Comparison of ENCODE assay signal across 8 cellular contexts in genomic region chr9:101311759-101312420, GRCh38.
A peak's percentile ranks its signal among the peaks of the same experiment; 100 is the strongest.
DNase-seq lines count a peak whose midpoint lies in the region; ATAC-seq, FAIRE-seq and TF ChIP-seq lines count a peak whose summit lies in the region.

No MANE protein-coding gene starts in this region.

- H3K4me3 ChIP-seq in GM12864 (ENCODE audit: low read depth, low read length) (no peak overlapping the region), HEK293 (ENCODE audit: low read depth, low read length) (no peak overlapping the region)

- ATAC-seq in memory B cell (ENCODE audit: low read depth): peak; percentile 64

- H3K4me1 ChIP-seq in HEK293 (ENCODE audit: control insufficient read depth, insufficient read depth, low read length): no peaks in the 10 kb centered on the region

- H3K27me3 Mint-ChIP-seq in memory B cell: peaks cover 6% of the 10 kb centered on the region

- FAIRE-seq in A204.1 (lab: Jason Lieb, UNC): peak; percentile 98
- FAIRE-seq in colon (lab: Jason Lieb, UNC): peak; percentile 81

- DNase-seq in GM12864 (ENCODE audit: low read depth) (peak; percentile 39), LoVo (ENCODE audit: low spot score) (peak; percentile 82), OCI-M1 (lab: John Stamatoyannopoulos, UW) (peak; percentile 90), memory B cell (ENCODE audit: low spot score in 2 of 2) (peak in 1 of 2 donors; percentile 50), posterior vena cava (ENCODE audit: low spot score) (no peak)

- H3K4me3 Mint-ChIP-seq in memory B cell: no peak overlapping the region

- H3K36me3 ChIP-seq in HEK293 (ENCODE audit: control insufficient read depth in 2 of 2, insufficient read depth in 1 of 2, low read length in 2 of 2): peaks cover 0 to 6% of the 10 kb centered on the region in 2 experiments; a peak in 1 of 3 replicates

- H3K36me3 Mint-ChIP-seq in memory B cell: no peaks in the 10 kb centered on the region

- no peaks in the 10 kb centered on the region for H3K9me3 Mint-ChIP-seq in memory B cell

- no peak overlapping the region for H3K27ac ChIP-seq in HEK293 (ENCODE audit: extremely low read depth, low read depth, low read length)

- CTCF ChIA-PET in HEK293 (lab: Yijun Ruan, JAX): interaction anchor here (0.6 to 4.1 kb wide), 45 partner anchors 8 to 1981 kb away, joined by 3 to 65 read pairs (median 4); no protein-coding TSS in a partner anchor

- peak; percentile 52 for TF ChIP-seq CTCF in GM12864 (IDR thresholded peaks at IDR 0.05; ENCODE audit: low read depth, low read length, missing control alignments)
- 0 out of 2 replicates have a peak, but pooled peaks have one; percentile 22 for TF ChIP-seq CTCF in HEK293 (tag by site-specific recombination; IDR thresholded peaks at IDR 0.05)

- POLR2A ChIA-PET in HEK293 (lab: Yijun Ruan, JAX): interaction anchor here (0.5 kb wide), 1 partner anchor 805 kb away, joined by 4 read pairs; no protein-coding TSS in a partner anchor

- no peaks in the 10 kb centered on the region for H3K4me1 Mint-ChIP-seq in memory B cell

- H3K27ac Mint-ChIP-seq in memory B cell: no peak overlapping the region

- intact Hi-C loops in posterior vena cava (cut with DNase I): no loop called here

- H3K9me3 ChIP-seq in HEK293 (ENCODE audit: control insufficient read depth, insufficient read depth, low read depth, low read length): no peaks in the 10 kb centered on the region

TF ChIP-seq in HEK293, 187 proteins besides CTCF, POLR2A, EP300 and RAD21:
- TF ChIP-seq ZNF670 (tag by site-specific recombination; IDR thresholded peaks at IDR 0.05; ENCODE audit: low read depth) (no peak), TRIM28 (IDR thresholded peaks at IDR 0.05; ENCODE audit: borderline replicate concordance, low read length) (no peak), ZNF654 (tag by site-specific recombination; IDR thresholded peaks at IDR 0.05; ENCODE audit: low read depth) (peak; percentile 74), HOXA7 (CRISPR knock-in tag; IDR thresholded peaks at IDR 0.05; ENCODE audit: borderline replicate concordance) (no peak), ZNF785 (tag by site-specific recombination; IDR thresholded peaks at IDR 0.05) (no peak)
- TF ChIP-seq, protein P1, sequence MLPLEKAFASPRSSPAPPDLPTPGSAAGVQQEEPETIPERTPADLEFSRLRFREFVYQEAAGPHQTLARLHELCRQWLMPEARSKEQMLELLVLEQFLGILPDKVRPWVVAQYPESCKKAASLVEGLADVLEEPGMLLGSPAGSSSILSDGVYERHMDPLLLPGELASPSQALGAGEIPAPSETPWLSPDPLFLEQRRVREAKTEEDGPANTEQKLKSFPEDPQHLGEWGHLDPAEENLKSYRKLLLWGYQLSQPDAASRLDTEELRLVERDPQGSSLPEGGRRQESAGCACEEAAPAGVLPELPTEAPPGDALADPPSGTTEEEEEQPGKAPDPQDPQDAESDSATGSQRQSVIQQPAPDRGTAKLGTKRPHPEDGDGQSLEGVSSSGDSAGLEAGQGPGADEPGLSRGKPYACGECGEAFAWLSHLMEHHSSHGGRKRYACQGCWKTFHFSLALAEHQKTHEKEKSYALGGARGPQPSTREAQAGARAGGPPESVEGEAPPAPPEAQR (tag by site-specific recombination; IDR thresholded peaks at IDR 0.05): no peak
- TF ChIP-seq, protein P2, sequence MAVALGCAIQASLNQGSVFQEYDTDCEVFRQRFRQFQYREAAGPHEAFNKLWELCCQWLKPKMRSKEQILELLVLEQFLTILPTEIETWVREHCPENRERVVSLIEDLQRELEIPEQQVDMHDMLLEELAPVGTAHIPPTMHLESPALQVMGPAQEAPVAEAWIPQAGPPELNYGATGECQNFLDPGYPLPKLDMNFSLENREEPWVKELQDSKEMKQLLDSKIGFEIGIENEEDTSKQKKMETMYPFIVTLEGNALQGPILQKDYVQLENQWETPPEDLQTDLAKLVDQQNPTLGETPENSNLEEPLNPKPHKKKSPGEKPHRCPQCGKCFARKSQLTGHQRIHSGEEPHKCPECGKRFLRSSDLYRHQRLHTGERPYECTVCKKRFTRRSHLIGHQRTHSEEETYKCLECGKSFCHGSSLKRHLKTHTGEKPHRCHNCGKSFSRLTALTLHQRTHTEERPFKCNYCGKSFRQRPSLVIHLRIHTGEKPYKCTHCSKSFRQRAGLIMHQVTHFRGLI (tag by site-specific recombination; IDR thresholded peaks at IDR 0.05): no peak
